ENCODE assay signal across 10 cellular contexts in genomic region chr14:20435454-20436362, GRCh38. TPM values are rescaled to one million over a fixed set of nuclear protein-coding genes. Genes with fewer than 3 reads are reported as not detected.
DNase-seq lines count a peak whose midpoint lies in the region; ATAC-seq and TF ChIP-seq lines count a peak whose summit lies in the region.
"Had no signal": no experiment of that assay in that cellular context is flagged by ENCODE, and none has a peak within 500 bp of the region (broad histone marks: within the 10 kb centered on the region; RNA-seq: fewer than 3 reads in every experiment).

KLHL33 (minus strand) TSS chr14:20436166; CDS start chr14:20435811, 355 bp downstream.

- H3K36me3 ChIP-seq in osteoblast (ENCODE audit: insufficient read depth, low read length), result no peaks in the 10 kb centered on the region
- no peaks in the 10 kb centered on the region for H3K36me3 ChIP-seq in aorta (ENCODE audit: control insufficient read depth in 1 of 2, insufficient read depth in 2 of 2, low read length in 1 of 2)

- ATAC-seq in aorta (ENCODE audit: low FRiP score), result peak; percentile 60

- H3K27me3 ChIP-seq in osteoblast (ENCODE audit: insufficient read depth, low read length), result no peaks in the 10 kb centered on the region
- no peaks in the 10 kb centered on the region for H3K27me3 ChIP-seq in aorta (ENCODE audit: control insufficient read depth in 1 of 2, insufficient read depth in 2 of 2, low read length in 1 of 2)

- no peaks in the 10 kb centered on the region for H3K36me3 Mint-ChIP-seq in activated CD4-positive, alpha-beta T cell treated with anti-CD3 and anti-CD28 coated beads, Interleukin-2, amount 10 ng/mL, durations not matched to agents 7 days and 5 days (ENCODE audit: low read depth)

- TF ChIP-seq CTCF in fibroblast of mammary gland (conservative IDR thresholded peaks at IDR 0.05; ENCODE audit: control insufficient read depth, insufficient read depth, low read depth, low read length) (no peak), osteoblast (IDR thresholded peaks at IDR 0.05; ENCODE audit: extremely low read depth, low read depth, low read length) (no peak)

- POLR2A ChIA-PET in activated CD4-positive, alpha-beta T cell treated with anti-CD3 and anti-CD28 coated beads, Interleukin-2, amount 10 ng/mL, durations not matched to agents 7 days and 5 days (lab: Charles Lee), result no interaction called here

- H3K27ac ChIP-seq in osteoblast (ENCODE audit: low read depth, low read length) (peak within 1 kb of the TSS; percentile 71), aorta (ENCODE audit: low read depth in 1 of 2, low read length in 2 of 2) (no peak within 1 kb of the TSS)

- WGBS in aorta, 2 donors, result 52 to 56% methylated on average over 28 of the region's 28 CpGs

- peaks cover 22% of the 10 kb centered on the region for H3K4me1 ChIP-seq in osteoblast (ENCODE audit: insufficient read depth, low read length)
- H3K4me1 ChIP-seq in aorta (ENCODE audit: control insufficient read depth in 1 of 2, insufficient read depth in 2 of 2, low read length in 2 of 2), result no peaks in the 10 kb centered on the region

- intact Hi-C loops in aorta (cut with DNase I), result no loop called here

- peak within 1 kb of the TSS; percentile 26 for H3K27ac Mint-ChIP-seq in activated CD4-positive, alpha-beta T cell treated with anti-CD3 and anti-CD28 coated beads, Interleukin-2, amount 10 ng/mL, durations not matched to agents 7 days and 5 days

- H3K4me2 ChIP-seq in osteoblast (ENCODE audit: insufficient read depth, low read length), result peak within 1 kb of the TSS; percentile 72

- CTCF ChIA-PET in activated CD4-positive, alpha-beta T cell treated with anti-CD3 and anti-CD28 coated beads, Interleukin-2, amount 10 ng/mL, durations not matched to agents 7 days and 5 days (lab: Charles Lee), result interaction anchor here (0.9 to 1.1 kb wide), 2 partner anchors 13 to 20 kb away, joined by 5 to 6 read pairs; no protein-coding TSS in a partner anchor

- no peaks in the 10 kb centered on the region for H3K9me3 Mint-ChIP-seq in activated CD4-positive, alpha-beta T cell treated with anti-CD3 and anti-CD28 coated beads, Interleukin-2, amount 10 ng/mL, durations not matched to agents 7 days and 5 days

- no peak within 1 kb of the TSS for H3K4me3 Mint-ChIP-seq in activated CD4-positive, alpha-beta T cell treated with anti-CD3 and anti-CD28 coated beads, Interleukin-2, amount 10 ng/mL, durations not matched to agents 7 days and 5 days

- no peak for DNase-seq in activated CD4-positive, alpha-beta T cell treated with anti-CD3 and anti-CD28 coated beads, Interleukin-2, amount 10 ng/mL, durations not matched to agents 7 days and 5 days
- DNase-seq in activated CD4-positive, alpha-beta T cell treated with anti-CD3 and anti-CD28 coated beads for 1 hour, result no peak
- DNase-seq in fibroblast of mammary gland (ENCODE audit: low read depth) (no peak), osteoblast (ENCODE audit: insufficient read length, low spot score, missing footprints) (no peak), aorta (no peak), ecto neural progenitor cell (ENCODE audit: low spot score) (no peak), NCI-H1930 (lab: John Stamatoyannopoulos, UW) (no peak), putamen (ENCODE audit: low spot score) (no peak)
- DNase-seq: OCI-M1 had no signal

- H4K20me1 ChIP-seq in osteoblast (ENCODE audit: insufficient read depth, low read length), result no peaks in the 10 kb centered on the region

- peaks cover 7% of the 10 kb centered on the region for H3K4me1 Mint-ChIP-seq in activated CD4-positive, alpha-beta T cell treated with anti-CD3 and anti-CD28 coated beads, Interleukin-2, amount 10 ng/mL, durations not matched to agents 7 days and 5 days

- H2AFZ ChIP-seq in osteoblast (ENCODE audit: low read length), result peak within 1 kb of the TSS; percentile 89

- H3K4me3 ChIP-seq in fibroblast of mammary gland (ENCODE audit: control insufficient read depth, low read depth, low read length) (peak within 1 kb of the TSS; percentile 31), osteoblast (ENCODE audit: insufficient read depth, low read length) (peak within 1 kb of the TSS; percentile 59), aorta (ENCODE audit: low read length in 2 of 2) (no peak within 1 kb of the TSS)

- peaks cover 3% of the 10 kb centered on the region for H3K27me3 Mint-ChIP-seq in activated CD4-positive, alpha-beta T cell treated with anti-CD3 and anti-CD28 coated beads, Interleukin-2, amount 10 ng/mL, durations not matched to agents 7 days and 5 days

- H3K9me3 ChIP-seq in osteoblast (ENCODE audit: low read depth, low read length), result no peaks in the 10 kb centered on the region
- H3K9me3 ChIP-seq in aorta (ENCODE audit: control insufficient read depth, low read length), result no peaks in the 10 kb centered on the region

- H3K79me2 ChIP-seq in osteoblast (ENCODE audit: insufficient read depth, low read length), result no peaks in the 10 kb centered on the region

RNA-seq across cellular contexts. Expression of gene KLHL33, which starts in this region (rescaled TPM):
- total RNA-seq in activated CD4-positive, alpha-beta T cell treated with anti-CD3 and anti-CD28 coated beads, Interleukin-2, amount 10 ng/mL, durations not matched to agents 7 days and 5 days, result under 1 TPM; 0.15 to 0.17 TPM
- total RNA-seq in osteoblast (0.36 and 0.59 TPM in 2 replicates), aorta (1 to 10 TPM in 1 of 2 donors, under 1 TPM in 1; 0.39 to 1.3 TPM)
- polyA plus RNA-seq in aorta, result under 1 TPM; 0.25 to 0.41 TPM
- polyA plus RNA-seq: neural cell had no signal

Comparison
In these comparisons a context has a peak if more than half of its experiments do, and no peak if none do; other contexts are left out.
1. H3K4me3 ChIP-seq: peak in fibroblast of mammary gland (single experiment) and osteoblast (single experiment); none in aorta (0 of 2).